Comparison of ENCODE assay signal across 8 cellular contexts in the genomic region with DNA sequence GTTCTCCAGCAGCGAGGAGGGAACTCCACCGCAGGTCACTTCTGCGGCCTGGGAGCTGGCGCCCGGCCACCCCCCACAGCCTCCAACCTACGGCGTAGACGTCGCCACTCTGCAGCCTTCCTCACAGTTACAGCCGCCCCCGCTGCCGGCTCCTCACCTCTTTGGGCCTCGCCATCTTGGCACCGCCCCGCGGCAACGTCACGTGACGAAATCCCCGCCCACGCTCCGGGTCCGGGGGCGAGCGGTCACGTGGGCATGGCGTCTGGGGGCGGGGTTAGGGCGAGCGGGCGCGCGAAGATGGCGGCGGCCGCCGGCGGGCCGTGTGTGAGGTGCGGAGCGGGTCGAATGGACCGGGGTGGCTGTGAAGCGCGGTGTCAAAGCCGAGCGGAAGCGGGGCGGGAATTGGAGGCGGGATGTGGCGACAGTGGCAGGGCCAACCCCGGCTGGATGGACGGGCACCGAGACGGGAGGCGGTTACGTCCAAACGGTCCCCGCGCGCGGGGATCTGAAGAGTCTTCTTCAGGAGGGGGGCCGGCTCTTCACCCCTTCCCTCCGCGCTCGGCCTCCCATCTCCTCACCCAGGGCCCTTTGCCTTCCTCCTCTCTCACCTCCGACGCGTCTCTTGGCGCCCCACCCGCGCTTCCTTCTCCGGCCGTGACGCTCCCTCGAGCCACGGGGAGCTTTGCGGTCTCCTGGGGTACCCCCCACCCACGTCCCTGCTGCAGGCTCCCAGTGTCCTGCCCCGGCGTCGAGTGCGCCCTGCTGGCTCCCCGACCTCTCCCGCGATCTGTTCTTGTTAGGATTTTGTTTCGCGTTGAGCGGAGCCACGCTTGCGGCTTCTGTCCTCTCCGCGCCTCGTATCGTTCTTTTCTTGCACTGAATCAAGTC. TPM values are rescaled to one million over a fixed set of nuclear protein-coding genes. Genes with fewer than 3 reads are reported as not detected.
DNase-seq lines count a peak whose midpoint lies in the region; ATAC-seq and TF ChIP-seq lines count a peak whose summit lies in the region.

Gene DOLK (minus strand): TSS at position 181 of the 888 bp plus-strand sequence. CDS start 300 bp downstream, outside the sequence.
A gene with protein sequence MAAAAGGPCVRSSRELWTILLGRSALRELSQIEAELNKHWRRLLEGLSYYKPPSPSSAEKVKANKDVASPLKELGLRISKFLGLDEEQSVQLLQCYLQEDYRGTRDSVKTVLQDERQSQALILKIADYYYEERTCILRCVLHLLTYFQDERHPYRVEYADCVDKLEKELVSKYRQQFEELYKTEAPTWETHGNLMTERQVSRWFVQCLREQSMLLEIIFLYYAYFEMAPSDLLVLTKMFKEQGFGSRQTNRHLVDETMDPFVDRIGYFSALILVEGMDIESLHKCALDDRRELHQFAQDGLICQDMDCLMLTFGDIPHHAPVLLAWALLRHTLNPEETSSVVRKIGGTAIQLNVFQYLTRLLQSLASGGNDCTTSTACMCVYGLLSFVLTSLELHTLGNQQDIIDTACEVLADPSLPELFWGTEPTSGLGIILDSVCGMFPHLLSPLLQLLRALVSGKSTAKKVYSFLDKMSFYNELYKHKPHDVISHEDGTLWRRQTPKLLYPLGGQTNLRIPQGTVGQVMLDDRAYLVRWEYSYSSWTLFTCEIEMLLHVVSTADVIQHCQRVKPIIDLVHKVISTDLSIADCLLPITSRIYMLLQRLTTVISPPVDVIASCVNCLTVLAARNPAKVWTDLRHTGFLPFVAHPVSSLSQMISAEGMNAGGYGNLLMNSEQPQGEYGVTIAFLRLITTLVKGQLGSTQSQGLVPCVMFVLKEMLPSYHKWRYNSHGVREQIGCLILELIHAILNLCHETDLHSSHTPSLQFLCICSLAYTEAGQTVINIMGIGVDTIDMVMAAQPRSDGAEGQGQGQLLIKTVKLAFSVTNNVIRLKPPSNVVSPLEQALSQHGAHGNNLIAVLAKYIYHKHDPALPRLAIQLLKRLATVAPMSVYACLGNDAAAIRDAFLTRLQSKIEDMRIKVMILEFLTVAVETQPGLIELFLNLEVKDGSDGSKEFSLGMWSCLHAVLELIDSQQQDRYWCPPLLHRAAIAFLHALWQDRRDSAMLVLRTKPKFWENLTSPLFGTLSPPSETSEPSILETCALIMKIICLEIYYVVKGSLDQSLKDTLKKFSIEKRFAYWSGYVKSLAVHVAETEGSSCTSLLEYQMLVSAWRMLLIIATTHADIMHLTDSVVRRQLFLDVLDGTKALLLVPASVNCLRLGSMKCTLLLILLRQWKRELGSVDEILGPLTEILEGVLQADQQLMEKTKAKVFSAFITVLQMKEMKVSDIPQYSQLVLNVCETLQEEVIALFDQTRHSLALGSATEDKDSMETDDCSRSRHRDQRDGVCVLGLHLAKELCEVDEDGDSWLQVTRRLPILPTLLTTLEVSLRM (N-terminal part only) (plus strand): TSS at position 277 of the 888 bp plus-strand sequence. CDS start 21 bp downstream, at position 298.

- peak within 1 kb of the TSS; percentile 93 for H3K4me3 Mint-ChIP-seq in GM23338
- peak within 1 kb of the TSS; percentile 98 for H3K4me3 Mint-ChIP-seq in activated T-helper 2 cell treated with anti-CD3 and anti-CD28 coated beads, Interferon-gamma antibody, Interleukin-2, Interleukin-4, amounts not matched to agents 10 μg/mL and 5 μg/mL and 100 μg/mL, durations not matched to agents 14 hours and 24 hours and 36 hours (ENCODE audit: low read depth)
- H3K4me3 Mint-ChIP-seq in natural killer cell treated with Interleukin-12 subunit alpha and Interleukin-12 subunit beta and Interleukin-15 and Interleukin-18, amount 100 ng/mL, for 72 hours = peak within 1 kb of the TSS; percentile 97

- H3K27ac Mint-ChIP-seq in GM23338 = peak within 1 kb of the TSS; percentile 98
- peak within 1 kb of the TSS; percentile 98 for H3K27ac Mint-ChIP-seq in activated T-helper 2 cell treated with anti-CD3 and anti-CD28 coated beads, Interferon-gamma antibody, Interleukin-2, Interleukin-4, amounts not matched to agents 10 μg/mL and 5 μg/mL and 100 μg/mL, durations not matched to agents 14 hours and 24 hours and 36 hours
- peak within 1 kb of the TSS; percentile 98 to 99 for H3K27ac Mint-ChIP-seq in natural killer cell treated with Interleukin-12 subunit alpha and Interleukin-12 subunit beta and Interleukin-15 and Interleukin-18, amount 100 ng/mL, for 72 hours

- H3K4me1 Mint-ChIP-seq in GM23338 = peaks cover 18% of the 10 kb centered on the region
- peaks cover 18% of the 10 kb centered on the region for H3K4me1 Mint-ChIP-seq in activated T-helper 2 cell treated with anti-CD3 and anti-CD28 coated beads, Interferon-gamma antibody, Interleukin-2, Interleukin-4, amounts not matched to agents 10 μg/mL and 5 μg/mL and 100 μg/mL, durations not matched to agents 14 hours and 24 hours and 36 hours (ENCODE audit: low read depth)
- H3K4me1 Mint-ChIP-seq in natural killer cell treated with Interleukin-12 subunit alpha and Interleukin-12 subunit beta and Interleukin-15 and Interleukin-18, amount 100 ng/mL, for 72 hours (ENCODE audit: low read depth in 2 of 2) = peaks cover 23 to 30% of the 10 kb centered on the region in 2 donors

- H3K4me3 ChIP-seq in GM23338 (peak within 1 kb of the TSS; percentile 99), RWPE2 (ENCODE audit: severe bottlenecking) (peak within 1 kb of the TSS; percentile 69)

- H3K27me3 ChIP-seq in GM23338 (ENCODE audit: insufficient read depth) (no peaks in the 10 kb centered on the region), RWPE2 (ENCODE audit: insufficient read depth, poor library complexity, severe bottlenecking) (no peaks in the 10 kb centered on the region)

- peaks cover 35% of the 10 kb centered on the region for H3K79me2 ChIP-seq in GM23338 (replicated peaks; ENCODE audit: insufficient read depth)

- peaks cover 11% of the 10 kb centered on the region for H3K27me3 Mint-ChIP-seq in GM23338 (ENCODE audit: insufficient read depth, low read depth, poor library complexity)
- no peaks in the 10 kb centered on the region for H3K27me3 Mint-ChIP-seq in activated T-helper 2 cell treated with anti-CD3 and anti-CD28 coated beads, Interferon-gamma antibody, Interleukin-2, Interleukin-4, amounts not matched to agents 10 μg/mL and 5 μg/mL and 100 μg/mL, durations not matched to agents 14 hours and 24 hours and 36 hours (ENCODE audit: low read depth)
- no peaks in the 10 kb centered on the region for H3K27me3 Mint-ChIP-seq in natural killer cell treated with Interleukin-12 subunit alpha and Interleukin-12 subunit beta and Interleukin-15 and Interleukin-18, amount 100 ng/mL, for 72 hours

- peak within 1 kb of the TSS; percentile 72; the same call in 1 of the 2 replicates for H3K27ac ChIP-seq in GM23338 (ENCODE audit: low read depth)
- peak within 1 kb of the TSS; percentile 86 for H3K27ac ChIP-seq in RWPE2 (ENCODE audit: poor library complexity, severe bottlenecking)

- no peaks in the 10 kb centered on the region for H3K9me2 ChIP-seq in GM23338 (ENCODE audit: insufficient read depth)

- H3K36me3 Mint-ChIP-seq in GM23338 (ENCODE audit: low read depth) = peaks cover 45% of the 10 kb centered on the region
- peaks cover 52% of the 10 kb centered on the region for H3K36me3 Mint-ChIP-seq in activated T-helper 2 cell treated with anti-CD3 and anti-CD28 coated beads, Interferon-gamma antibody, Interleukin-2, Interleukin-4, amounts not matched to agents 10 μg/mL and 5 μg/mL and 100 μg/mL, durations not matched to agents 14 hours and 24 hours and 36 hours (ENCODE audit: low read depth)
- peaks cover 5% of the 10 kb centered on the region for H3K36me3 Mint-ChIP-seq in natural killer cell treated with Interleukin-12 subunit alpha and Interleukin-12 subunit beta and Interleukin-15 and Interleukin-18, amount 100 ng/mL, for 72 hours

- peak; percentile 88 for ATAC-seq in GM23338
- ATAC-seq in RWPE2 (ENCODE audit: low read depth) = peak; percentile 75
- peak; percentile 91 to 92 for ATAC-seq in natural killer cell treated with Interleukin-12 subunit alpha and Interleukin-12 subunit beta and Interleukin-15 and Interleukin-18, amount 100 ng/mL, for 72 hours

- no peaks in the 10 kb centered on the region; the same call in none of the 2 replicates for H4K20me1 ChIP-seq in GM23338 (replicated peaks; ENCODE audit: insufficient read depth)

- H3K9me3 Mint-ChIP-seq in GM23338 = no peaks in the 10 kb centered on the region
- no peaks in the 10 kb centered on the region for H3K9me3 Mint-ChIP-seq in activated T-helper 2 cell treated with anti-CD3 and anti-CD28 coated beads, Interferon-gamma antibody, Interleukin-2, Interleukin-4, amounts not matched to agents 10 μg/mL and 5 μg/mL and 100 μg/mL, durations not matched to agents 14 hours and 24 hours and 36 hours
- no peaks in the 10 kb centered on the region for H3K9me3 Mint-ChIP-seq in natural killer cell treated with Interleukin-12 subunit alpha and Interleukin-12 subunit beta and Interleukin-15 and Interleukin-18, amount 100 ng/mL, for 72 hours

- peak within 1 kb of the TSS; percentile 99 for H3K4me2 ChIP-seq in GM23338

- peak within 1 kb of the TSS; percentile 99 for H2AFZ ChIP-seq in GM23338

- no peaks in the 10 kb centered on the region; the same call in 1 of the 2 replicates for H3K4me1 ChIP-seq in GM23338 (ENCODE audit: insufficient read depth)
- H3K4me1 ChIP-seq in RWPE2 (ENCODE audit: insufficient read depth, poor library complexity, severe bottlenecking) = no peaks in the 10 kb centered on the region

- TF ChIP-seq CTCF in GM23338 (conservative IDR thresholded peaks at IDR 0.05; ENCODE audit: low read depth in 2 of 2) (no peak), RWPE2 (IDR thresholded peaks at IDR 0.05; ENCODE audit: poor library complexity, severe bottlenecking) (no peak)

- no peaks in the 10 kb centered on the region for H3K9me3 ChIP-seq in RWPE2 (ENCODE audit: severe bottlenecking)

- intact Hi-C loops in activated T-helper 2 cell treated with anti-CD3 and anti-CD28 coated beads, Interferon-gamma antibody, Interleukin-2, Interleukin-4, amounts not matched to agents 10 μg/mL and 5 μg/mL and 100 μg/mL, durations not matched to agents 14 hours and 24 hours and 36 hours (cut with micrococcal nuclease) = loop anchor here (1.0 to 5.0 kb wide), 5 partner anchors 45 to 625 kb away; partner anchors contain the start of genes COQ4, LRRC8A, MIGA2 and TRUB2

- DNase-seq in EH (ENCODE audit: low read depth) (peak; percentile 91), GM23338 (ENCODE audit: low spot score) (peak; percentile 97), LHCN-M2 (ENCODE audit: low read depth) (peak; percentile 89), RWPE2 (ENCODE audit: low spot score) (peak; percentile 91), fibroblast of peridontal ligament (ENCODE audit: extremely low read depth) (peak; percentile 81)
- peak; percentile 99 for DNase-seq in activated T-helper 2 cell treated with anti-CD3 and anti-CD28 coated beads, Interferon-gamma antibody, Interleukin-2, Interleukin-4, amounts not matched to agents 10 μg/mL and 5 μg/mL and 100 μg/mL, durations not matched to agents 14 hours and 24 hours and 36 hours (ENCODE audit: low spot score)
- DNase-seq in natural killer cell treated with Interleukin-12 subunit alpha and Interleukin-12 subunit beta and Interleukin-15 and Interleukin-18, amount 100 ng/mL, for 72 hours (ENCODE audit: low spot score) = peak; percentile 98
- DNase-seq in stimulated activated naive CD4-positive, alpha-beta T cell treated with Interleukin-2 at 50 U/mL for 16 hours (lab: John Stamatoyannopoulos, UW) = peak; percentile 97

- H3F3A ChIP-seq in GM23338 (replicated peaks; ENCODE audit: low read depth) = 0 out of 2 replicates have a peak, but pooled peaks cover 6% of the 10 kb centered on the region

- H3K36me3 ChIP-seq in GM23338 (ENCODE audit: insufficient read depth) (peaks cover 18% of the 10 kb centered on the region; the same call in 1 of the 2 replicates), RWPE2 (ENCODE audit: low read depth) (peaks cover 34% of the 10 kb centered on the region)

RNA-seq across cellular contexts. Expression of gene DOLK, which starts in this region (rescaled TPM):
- total RNA-seq in GM23338 (2014; rRNA removed; shearing (Covaris generic)) = 20.2 and 21.3 TPM in 2 replicates
- 9.8 and 10.3 TPM in 2 replicates for polyA plus RNA-seq in GM23338 (2016; fragmentation: Nextera tagmentation; extraction: Ambion mirVana)
- 34.4 and 39.0 TPM in 2 replicates for total RNA-seq in LHCN-M2 (2014; rRNA removed)
- polyA plus RNA-seq in LHCN-M2 (2012) = 24.8 TPM
- 13.0 and 13.3 TPM in 2 replicates for total RNA-seq in activated T-helper 2 cell treated with anti-CD3 and anti-CD28 coated beads, Interferon-gamma antibody, Interleukin-2, Interleukin-4, amounts not matched to agents 10 μg/mL and 5 μg/mL and 100 μg/mL, durations not matched to agents 14 hours and 24 hours and 36 hours
- total RNA-seq in natural killer cell treated with Interleukin-12 subunit alpha and Interleukin-12 subunit beta and Interleukin-15 and Interleukin-18, amount 100 ng/mL, for 72 hours = 10 to 100 TPM in 1 of 2 donors, 1 to 10 TPM in 1; 8.7 to 11.5 TPM

RNA-seq across cellular contexts. Expression of the second gene that starts in this region (rescaled TPM):
- total RNA-seq in GM23338 (2014; rRNA removed; shearing (Covaris generic)) = 107 and 117 TPM in 2 replicates
- 25.5 and 28.4 TPM in 2 replicates for polyA plus RNA-seq in GM23338 (2016; fragmentation: Nextera tagmentation; extraction: Ambion mirVana)
- 61.6 and 80.0 TPM in 2 replicates for total RNA-seq in LHCN-M2 (2014; rRNA removed)
- 37.5 TPM for polyA plus RNA-seq in LHCN-M2 (2012)
- total RNA-seq in activated T-helper 2 cell treated with anti-CD3 and anti-CD28 coated beads, Interferon-gamma antibody, Interleukin-2, Interleukin-4, amounts not matched to agents 10 μg/mL and 5 μg/mL and 100 μg/mL, durations not matched to agents 14 hours and 24 hours and 36 hours = 161 and 175 TPM in 2 replicates
- total RNA-seq in natural killer cell treated with Interleukin-12 subunit alpha and Interleukin-12 subunit beta and Interleukin-15 and Interleukin-18, amount 100 ng/mL, for 72 hours = 100 to 1,000 TPM; 103 to 143 TPM

Comparison
In these comparisons a context has a peak if more than half of its experiments do, and no peak if none do; other contexts are left out.
1. Peak in every context shown above with its lines: DNase-seq, ATAC-seq, H3K4me3 ChIP-seq and H3K27ac ChIP-seq.